14 cellular contexts compared by ENCODE assay signal in the genomic region with DNA sequence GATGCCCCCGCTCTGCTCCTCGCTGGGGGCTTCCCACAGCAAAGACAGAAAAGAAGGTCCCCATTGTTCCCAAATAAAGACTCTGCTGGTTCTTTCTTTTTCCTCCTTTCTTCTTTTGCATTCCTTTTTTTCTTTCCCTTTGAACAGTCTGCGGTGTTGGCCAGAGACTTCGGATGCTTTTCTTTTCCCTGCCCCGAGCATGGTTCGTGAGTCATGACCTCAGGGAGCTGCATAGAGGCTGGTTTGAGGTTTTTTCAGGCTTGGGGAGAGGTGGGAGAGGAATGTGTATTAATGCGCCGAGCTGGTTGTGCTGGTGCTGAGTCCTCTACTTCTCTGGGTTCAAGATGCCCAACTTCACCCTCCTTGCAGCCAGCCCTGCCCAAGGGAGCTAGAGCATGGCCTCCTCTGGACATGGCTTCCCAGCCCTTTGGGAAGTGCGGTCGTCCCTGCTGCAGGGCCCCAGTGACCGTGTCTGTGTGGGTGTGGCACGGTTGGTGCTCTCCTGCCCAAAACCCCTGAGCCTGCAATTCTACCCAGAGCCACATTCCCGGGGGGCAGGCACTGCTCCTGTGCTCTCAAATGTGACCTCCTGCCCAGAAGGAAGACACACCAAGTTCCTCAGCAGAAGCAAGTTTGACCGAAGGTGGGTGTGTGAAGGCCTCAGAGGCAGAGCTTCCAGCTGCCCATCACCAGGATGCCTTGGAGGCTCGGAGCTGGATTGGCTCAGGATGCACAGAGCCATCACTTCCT.
DNase-seq lines count a peak whose midpoint lies in the region.
"Had no signal": no experiment of that assay in that cellular context is flagged by ENCODE, and none has a peak within 500 bp of the region (broad histone marks: within the 10 kb centered on the region; RNA-seq: fewer than 3 reads in every experiment).

No MANE protein-coding gene starts in this region.

- in situ Hi-C loops in ACHN (cut with HindIII; ENCODE audit: low pct_ligation_motif_present, low pct_unique_long_range_greater_than_20kb, low sequenced_read_pairs) = no loop called here

- peak; percentile 69 for DNase-seq in ACHN
- DNase-seq in HK-2 (ENCODE audit: unreplicated experiment) = peak; percentile 69
- DNase-seq in astrocyte of the hippocampus (ENCODE audit: low read depth, low spot score) = peak; percentile 93
- peak; percentile 74 for DNase-seq in iris pigment epithelial cell (ENCODE audit: low read depth)
- DNase-seq in activated CD4-positive, CD25-positive, alpha-beta regulatory T cell treated with anti-CD3 and anti-CD28 coated beads, Interleukin-2, amount 50 U/mL, for 72 hours = no peak
- no peak for DNase-seq in NCI-H2171 treated with DMSO at 0.1 percent for 48 hours (lab: John Stamatoyannopoulos, UW)
- no peak for DNase-seq in stimulated activated CD4-positive, alpha-beta T cell treated with anti-CD3 and anti-CD28 coated beads, Interleukin-2, amount 100 ng/mL, for 48 hours
- no peak for DNase-seq in GF-D8 (lab: John Stamatoyannopoulos, UW)
- DNase-seq: activated CD4-positive, alpha-beta T cell treated with anti-CD3 and anti-CD28 coated beads, Interleukin-2, amount 50 U/mL, for 1 hour; activated naive CD4-positive, alpha-beta T cell treated with anti-CD3 and anti-CD28 coated beads, Interleukin-2, amount 50 U/mL, for 16 hours; kidney glomerular epithelial cell; NCI-H2081; Right ventricle myocardium superior; stimulated activated CD4-positive, alpha-beta T cell treated with anti-CD3 and anti-CD28 coated beads, Interleukin-4, amount 100 ng/mL, for 1 hour had no signal

Comparison
In these comparisons a context has a peak if more than half of its experiments do, and no peak if none do; other contexts are left out.
1. DNase-seq: peak in ACHN (single experiment), HK-2 (single experiment), astrocyte of the hippocampus (single experiment) and iris pigment epithelial cell (single experiment); none in activated CD4-positive, CD25-positive, alpha-beta regulatory T cell treated with anti-CD3 and anti-CD28 coated beads, Interleukin-2, amount 50 U/mL, for 72 hours (single experiment), NCI-H2171 treated with DMSO at 0.1 percent for 48 hours (single experiment), stimulated activated CD4-positive, alpha-beta T cell treated with anti-CD3 and anti-CD28 coated beads, Interleukin-2, amount 100 ng/mL, for 48 hours (0 of 2) and GF-D8 (single experiment).